22 cellular contexts compared by ENCODE assay signal in genomic region chr9:117958726-117959125, GRCh38.
"Had no signal": no experiment of that assay in that cellular context is flagged by ENCODE, and none has a peak within 500 bp of the region (broad histone marks: within the 10 kb centered on the region; RNA-seq: fewer than 3 reads in every experiment).

No MANE protein-coding gene starts in this region.

- H3K9me3 ChIP-seq: breast epithelium had no signal

- H3K27me3 ChIP-seq: breast epithelium had no signal

- H3K4me3 ChIP-seq: breast epithelium, K562, PC-9 had no signal

- DNase-seq: activated CD4-positive, alpha-beta memory T cell treated with anti-CD3 and anti-CD28 coated beads for 36 hours; activated CD4-positive, alpha-beta T cell treated with anti-CD3 and anti-CD28 coated beads, Interleukin-2, amount 10 ng/mL, durations not matched to agents 7 days and 5 days; activated CD4-positive, CD25-positive, alpha-beta regulatory T cell; activated CD8-positive, alpha-beta memory T cell treated with anti-CD3 and anti-CD28 coated beads for 24 hours; activated effector memory CD4-positive, alpha-beta T cell treated with anti-CD3 and anti-CD28 coated beads, Interleukin-2, amount 50 U/mL, for 16 hours; activated naive CD4-positive, alpha-beta T cell treated with Interleukin-2 at 50 U/mL for 16 hours; activated T-cell treated with anti-CD3 and anti-CD28 coated beads, Interleukin-2, amount 50 U/mL, for 4 hours; amygdala; caudate nucleus; Karpas-422; NCI-H1048; NCI-H1930; NCI-H345; NCI-H510A; NCI-H526 treated with DMSO at 0.1 percent for 48 hours; PC-9; SIG-M5; T-helper 17 cell; T-helper 9 cell had no signal

- FAIRE-seq: astrocyte, K562 had no signal

- H3K36me3 ChIP-seq: breast epithelium had no signal

- ATAC-seq: activated T-cell treated with anti-CD3 and anti-CD28 coated beads, Interleukin-2, amount 50 U/mL, for 4 hours; K562; T-helper 17 cell had no signal

- H3K4me1 ChIP-seq: breast epithelium had no signal

- H3K27ac ChIP-seq: PC-9 had no signal

- H3K4me2 ChIP-seq: PC-9 had no signal

- H2AFZ ChIP-seq: PC-9 had no signal
